Comparison of ENCODE assay signal across 2 cellular contexts in the genomic region with DNA sequence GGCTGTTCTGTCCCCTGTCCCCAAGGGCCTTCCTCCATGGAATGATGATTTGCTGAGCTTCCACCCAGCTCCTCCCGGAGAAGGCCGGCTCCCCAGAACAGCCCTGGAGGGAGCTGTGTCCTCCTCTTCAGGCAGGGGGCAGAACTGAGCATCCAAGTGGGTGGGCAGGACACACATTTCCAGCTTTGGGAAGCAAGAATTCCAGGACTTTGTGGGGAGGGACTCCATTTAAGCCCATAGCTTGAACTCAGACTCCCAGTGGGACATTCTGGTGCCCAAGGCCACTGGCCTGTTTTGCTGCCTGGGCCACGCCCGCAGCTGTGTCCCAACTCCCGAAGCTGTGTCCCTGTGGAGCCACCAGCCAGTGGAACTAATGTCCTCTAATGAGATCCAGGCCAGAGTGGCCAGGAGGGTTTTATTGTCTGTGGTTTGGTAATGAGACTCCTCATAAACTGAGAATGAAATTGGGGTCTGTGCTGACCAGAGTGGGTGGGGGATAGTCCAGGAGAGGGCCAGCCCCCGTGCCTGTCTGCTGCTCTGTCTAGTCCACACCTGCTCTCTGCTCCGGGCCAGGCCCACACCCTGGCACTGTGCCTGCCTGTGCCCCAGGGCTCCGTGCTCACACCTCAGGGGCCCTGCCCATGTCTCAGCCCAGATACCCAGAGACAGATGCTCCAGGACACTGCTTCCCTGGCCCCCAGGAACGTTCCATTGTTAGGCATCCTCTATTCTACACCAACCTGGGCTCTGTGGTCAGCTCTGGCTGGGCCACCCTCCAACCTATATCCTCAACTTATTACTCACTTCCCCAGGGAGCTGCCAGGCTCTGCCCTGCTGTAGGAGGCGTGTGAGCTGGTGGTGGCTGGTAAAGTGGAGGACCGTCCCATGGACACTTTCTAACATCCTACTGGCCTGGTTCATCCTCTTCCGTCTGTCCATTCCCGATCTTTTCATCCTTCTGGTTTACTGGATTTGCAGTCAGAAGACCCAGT.
A peak's percentile ranks its signal among the peaks of the same experiment; 100 is the strongest.
TF ChIP-seq lines count a peak whose summit lies in the region.

No MANE protein-coding gene starts in this region.

TF ChIP-seq in K562, 482 proteins besides CTCF, POLR2A, EP300 and RAD21:
- TF ChIP-seq RB1 (IDR thresholded peaks at IDR 0.05; ENCODE audit: low read depth) (0 out of 2 replicates have a peak, but pooled peaks have one; percentile 21), DACH1 (IDR thresholded peaks at IDR 0.05; ENCODE audit: partially characterized antibody) (no peak), SMC3 (conservative IDR thresholded peaks at IDR 0.05; ENCODE audit: insufficient read depth, low read depth, low read length) (peak; percentile 27; the same call in 1 of the 2 replicates)
TF ChIP-seq in K562: peak in this region for 2.

TF ChIP-seq in liver, 16 proteins besides CTCF, POLR2A, EP300 and RAD21:
- TF ChIP-seq, protein P1, sequence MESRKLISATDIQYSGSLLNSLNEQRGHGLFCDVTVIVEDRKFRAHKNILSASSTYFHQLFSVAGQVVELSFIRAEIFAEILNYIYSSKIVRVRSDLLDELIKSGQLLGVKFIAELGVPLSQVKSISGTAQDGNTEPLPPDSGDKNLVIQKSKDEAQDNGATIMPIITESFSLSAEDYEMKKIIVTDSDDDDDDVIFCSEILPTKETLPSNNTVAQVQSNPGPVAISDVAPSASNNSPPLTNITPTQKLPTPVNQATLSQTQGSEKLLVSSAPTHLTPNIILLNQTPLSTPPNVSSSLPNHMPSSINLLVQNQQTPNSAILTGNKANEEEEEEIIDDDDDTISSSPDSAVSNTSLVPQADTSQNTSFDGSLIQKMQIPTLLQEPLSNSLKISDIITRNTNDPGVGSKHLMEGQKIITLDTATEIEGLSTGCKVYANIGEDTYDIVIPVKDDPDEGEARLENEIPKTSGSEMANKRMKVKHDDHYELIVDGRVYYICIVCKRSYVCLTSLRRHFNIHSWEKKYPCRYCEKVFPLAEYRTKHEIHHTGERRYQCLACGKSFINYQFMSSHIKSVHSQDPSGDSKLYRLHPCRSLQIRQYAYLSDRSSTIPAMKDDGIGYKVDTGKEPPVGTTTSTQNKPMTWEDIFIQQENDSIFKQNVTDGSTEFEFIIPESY (IDR thresholded peaks at IDR 0.05), result no peak
- TF ChIP-seq GABPA (IDR thresholded peaks at IDR 0.05 in 1 of 2, conservative IDR thresholded peaks at IDR 0.05 in 1 of 2) (no peak), HNF4G (IDR thresholded peaks at IDR 0.05) (no peak), YY1 (IDR thresholded peaks at IDR 0.05) (no peak)
- TF ChIP-seq, protein P2, sequence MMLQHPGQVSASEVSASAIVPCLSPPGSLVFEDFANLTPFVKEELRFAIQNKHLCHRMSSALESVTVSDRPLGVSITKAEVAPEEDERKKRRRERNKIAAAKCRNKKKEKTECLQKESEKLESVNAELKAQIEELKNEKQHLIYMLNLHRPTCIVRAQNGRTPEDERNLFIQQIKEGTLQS (IDR thresholded peaks at IDR 0.05), result no peak
